In genomic region chr3:118882353-118882947, GRCh38 we compare ENCODE assay signal across 8 cellular contexts.
DNase-seq lines count a peak whose midpoint lies in the region; TF ChIP-seq lines count a peak whose summit lies in the region.

No MANE protein-coding gene starts in this region.

- TF ChIP-seq CTCF in HL-60 (IDR thresholded peaks at IDR 0.05; ENCODE audit: insufficient read depth, low read length) (peak; percentile 30), testis (IDR thresholded peaks at IDR 0.05) (peak; percentile 72 to 81 (median 77))

- POLR2A ChIA-PET in CD4-positive, alpha-beta memory T cell (lab: Charles Lee; ENCODE audit: partially characterized antibody) = interaction anchor here (1.2 to 1.3 kb wide), 2 partner anchors 152 to 359 kb away, joined by 3 to 5 read pairs; partner anchors contain the start of gene IGSF11

- H3K27ac ChIP-seq in CD4-positive, alpha-beta memory T cell (ENCODE audit: low read depth, low read length) = no peak overlapping the region
- H3K27ac ChIP-seq in HL-60 (replicated peaks) (no peak overlapping the region), testis (no peak overlapping the region)

- no peaks in the 10 kb centered on the region for H3K4me1 ChIP-seq in CD4-positive, alpha-beta memory T cell (ENCODE audit: insufficient read depth, low read length)
- H3K4me1 ChIP-seq in testis = no peaks in the 10 kb centered on the region

- H3K36me3 Mint-ChIP-seq in CD4-positive, alpha-beta memory T cell = no peaks in the 10 kb centered on the region

- no peak overlapping the region for H3K4me3 ChIP-seq in CD4-positive, alpha-beta memory T cell (ENCODE audit: low read length in 2 of 2)
- H3K4me3 ChIP-seq in HL-60 (replicated peaks; ENCODE audit: insufficient read depth, low read length) = no peak overlapping the region
- H3K4me3 ChIP-seq in testis = no peak overlapping the region

- peaks cover 0 to 7% (median 4%) of the 10 kb centered on the region in 4 donors for H3K4me1 Mint-ChIP-seq in CD4-positive, alpha-beta memory T cell

- no peak overlapping the region for H3K4me3 Mint-ChIP-seq in CD4-positive, alpha-beta memory T cell

- peaks cover 2 to 12% of the 10 kb centered on the region in 2 donors for H3K27me3 Mint-ChIP-seq in CD4-positive, alpha-beta memory T cell

- H3K27me3 ChIP-seq in CD4-positive, alpha-beta memory T cell (ENCODE audit: insufficient read depth, low read length) = no peaks in the 10 kb centered on the region
- H3K27me3 ChIP-seq in HL-60 (ENCODE audit: insufficient read depth, poor library complexity, severe bottlenecking) (no peaks in the 10 kb centered on the region), testis (no peaks in the 10 kb centered on the region)

- intact Hi-C loops in CD4-positive, alpha-beta memory T cell (cut with micrococcal nuclease) = loop anchor here (1.0 to 5.0 kb wide), 3 partner anchors 216 to 1675 kb away; no protein-coding TSS in a partner anchor
- intact Hi-C loops in testis (cut with DNase I; ENCODE audit: low total_unique reads) = loop anchor here (5.0 kb wide), 1 partner anchor 215 kb away; no protein-coding TSS in a partner anchor

- H3K9me3 ChIP-seq in CD4-positive, alpha-beta memory T cell (ENCODE audit: control insufficient read depth in 1 of 2, low read length in 2 of 2) = no peaks in the 10 kb centered on the region
- no peaks in the 10 kb centered on the region for H3K9me3 ChIP-seq in testis

- no peak for TF ChIP-seq POLR2A in testis (IDR thresholded peaks at IDR 0.05)

- WGBS in testis, 2 donors = 62 to 65% methylated on average over 3 of the region's 3 CpGs

- peak; percentile 55 to 65 (median 62) for DNase-seq in CD4-positive, alpha-beta memory T cell
- DNase-seq in GM19240 (ENCODE audit: insufficient read length, low spot score) (peak; percentile 3), HL-60 (ENCODE audit: low read depth in 1 of 2, low spot score in 1 of 2) (peak; percentile 12 to 45), OCI-M2 (lab: John Stamatoyannopoulos, UW; ENCODE audit: unreplicated experiment) (peak; percentile 1), fibroblast of peridontal ligament (ENCODE audit: extremely low read depth) (peak; percentile 72), non-pigmented ciliary epithelial cell (ENCODE audit: low read depth) (peak; percentile 34), testis (peak; percentile 89)
- DNase-seq in activated T-cell treated with anti-CD3 and anti-CD28 coated beads, Interleukin-2, amount 50 U/mL, for 1 hour = peak; percentile 54

- CTCF ChIA-PET in CD4-positive, alpha-beta memory T cell (lab: Charles Lee; ENCODE audit: partially characterized antibody) = interaction anchor here (0.5 to 13.6 kb wide), 33 partner anchors 7 to 1196 kb away, joined by 3 to 439 read pairs (median 4); partner anchors contain the start of genes B4GALT4 and IGSF11

- no peaks in the 10 kb centered on the region for H3K36me3 ChIP-seq in CD4-positive, alpha-beta memory T cell (ENCODE audit: insufficient read depth, low read length)
- no peaks in the 10 kb centered on the region for H3K36me3 ChIP-seq in testis (ENCODE audit: low read depth, missing control alignments)

- H3K27ac Mint-ChIP-seq in CD4-positive, alpha-beta memory T cell = no peak overlapping the region

- no peaks in the 10 kb centered on the region for H3K9me3 Mint-ChIP-seq in CD4-positive, alpha-beta memory T cell

Comparison
In these comparisons a context has a peak if more than half of its experiments do, and no peak if none do; other contexts are left out.
1. DNase-seq: peak in every context shown above with its lines; median percentile 89 in testis; 72 in fibroblast of peridontal ligament; 62 in CD4-positive, alpha-beta memory T cell; 54 in activated T-cell treated with anti-CD3 and anti-CD28 coated beads, Interleukin-2, amount 50 U/mL, for 1 hour; 34 in non-pigmented ciliary epithelial cell; 28 in HL-60; 3 in GM19240; 1 in OCI-M2.